In the genomic region with DNA sequence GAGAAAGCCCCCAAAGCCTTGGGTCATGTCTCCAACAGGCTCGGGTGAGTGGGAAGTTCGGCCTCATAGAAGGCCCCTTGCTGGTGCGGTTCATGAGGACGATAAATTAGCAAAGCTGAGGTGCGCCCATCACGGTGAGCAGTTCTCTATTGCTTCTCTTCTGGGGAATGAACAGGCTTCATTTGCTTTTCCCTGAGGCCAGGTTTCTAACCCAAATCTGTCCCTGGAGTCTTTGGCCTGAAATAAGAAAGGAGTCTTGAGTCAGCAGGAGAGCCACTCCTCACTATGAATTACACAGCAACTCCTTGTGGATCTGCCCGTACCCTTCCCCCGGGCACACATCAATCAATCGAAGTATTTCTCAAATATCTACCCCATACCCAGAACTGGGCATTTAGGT, we compare ENCODE assay signal across 16 cellular contexts.
DNase-seq lines count a peak whose midpoint lies in the region; TF ChIP-seq lines count a peak whose summit lies in the region.
"Had no signal": no experiment of that assay in that cellular context is flagged by ENCODE, and none has a peak within 500 bp of the region (broad histone marks: within the 10 kb centered on the region; RNA-seq: fewer than 3 reads in every experiment).

No MANE protein-coding gene starts in this region.

- H3K9me3 ChIP-seq in cardiac muscle cell (ENCODE audit: low read depth) (no peaks in the 10 kb centered on the region), hepatocyte (ENCODE audit: low read depth) (no peaks in the 10 kb centered on the region), trophoblast cell (ENCODE audit: insufficient read depth, low read depth, low read length) (no peaks in the 10 kb centered on the region), uterus (no peaks in the 10 kb centered on the region)
- H3K9me3 ChIP-seq: Caco-2 had no signal

- TF ChIP-seq POLR2A in uterus (IDR thresholded peaks at IDR 0.05) = no peak

- H3K27me3 ChIP-seq in cardiac muscle cell = no peaks in the 10 kb centered on the region
- H3K27me3 ChIP-seq in hepatocyte = no peaks in the 10 kb centered on the region
- H3K27me3 ChIP-seq in trophoblast cell (ENCODE audit: insufficient read depth, low read length) = no peaks in the 10 kb centered on the region
- H3K27me3 ChIP-seq in uterus = no peaks in the 10 kb centered on the region

- peak overlapping the region; percentile 98 for H2BK5ac ChIP-seq in trophoblast cell (ENCODE audit: low read depth, low read length, poor library complexity)

- 85% methylated on average over 9 of the region's 9 CpGs for WGBS in hepatocyte (ENCODE audit: low lambda C conversion rate, missing lambda C conversion rate)
- no CpG with 5 or more reads among the region's 9 CpGs for WGBS in trophoblast cell (ENCODE audit: extremely low coverage, insufficient coverage, insufficient read length)

- TF ChIP-seq CTCF in cardiac muscle cell (IDR thresholded peaks at IDR 0.05; ENCODE audit: low read depth, low read length) (no peak), hepatocyte (IDR thresholded peaks at IDR 0.05; ENCODE audit: poor library complexity) (no peak), uterus (IDR thresholded peaks at IDR 0.05) (no peak)

- CTCF ChIA-PET in HEK293T (lab: Yijun Ruan, JAX) = interaction anchor here (1.8 kb wide), 1 partner anchor 115 kb away, joined by 4 read pairs; no protein-coding TSS in a partner anchor

- peak overlapping the region; percentile 93 for H4K91ac ChIP-seq in trophoblast cell (ENCODE audit: low read depth, low read length)

- H4K8ac ChIP-seq in trophoblast cell (ENCODE audit: low read depth, low read length) = peak overlapping the region; percentile 87

- H3K4ac ChIP-seq in trophoblast cell (ENCODE audit: low read depth, low read length) = peak overlapping the region; percentile 87

- peak overlapping the region; percentile 16 for H4K12ac ChIP-seq in trophoblast cell (ENCODE audit: low read depth, low read length)

- no peak overlapping the region for H3K23ac ChIP-seq in trophoblast cell (ENCODE audit: low read length)

- H3K4me3 ChIP-seq in cardiac muscle cell (no peak overlapping the region), hepatocyte (no peak overlapping the region), trophoblast cell (ENCODE audit: low read depth, low read length) (no peak overlapping the region), uterus (no peak overlapping the region)
- H3K4me3 ChIP-seq: K562 had no signal

- H3K79me2 ChIP-seq in hepatocyte (no peaks in the 10 kb centered on the region), trophoblast cell (ENCODE audit: control insufficient read depth, insufficient read depth, low read length, poor library complexity) (peaks cover 5% of the 10 kb centered on the region)

- H3K4me1 ChIP-seq in cardiac muscle cell (ENCODE audit: low read depth) = peaks cover 74% of the 10 kb centered on the region
- peaks cover 44% of the 10 kb centered on the region for H3K4me1 ChIP-seq in hepatocyte (ENCODE audit: insufficient read depth)
- peaks cover 34 to 43% of the 10 kb centered on the region in 2 experiments for H3K4me1 ChIP-seq in trophoblast cell (ENCODE audit: control insufficient read depth in 1 of 2, insufficient read depth in 2 of 2, low read length in 2 of 2)
- peaks cover 21 to 22% of the 10 kb centered on the region in 2 donors for H3K4me1 ChIP-seq in uterus

- peak overlapping the region; percentile 91 for H3K18ac ChIP-seq in trophoblast cell (ENCODE audit: low read length)

- H3K4me2 ChIP-seq in hepatocyte (peak overlapping the region; percentile 61), trophoblast cell (ENCODE audit: low read length) (peak overlapping the region; percentile 49)

- H2AFZ ChIP-seq in hepatocyte (no peak overlapping the region), trophoblast cell (ENCODE audit: insufficient read depth, low read length, poor library complexity) (peak overlapping the region; percentile 10)

- peaks cover 41% of the 10 kb centered on the region for H3K79me1 ChIP-seq in trophoblast cell (ENCODE audit: low read length)

- H2BK12ac ChIP-seq in trophoblast cell (ENCODE audit: low read length) = peak overlapping the region; percentile 95

- H4K20me1 ChIP-seq in hepatocyte (ENCODE audit: insufficient read depth, poor library complexity, severe bottlenecking) = no peaks in the 10 kb centered on the region

- peak overlapping the region; percentile 90 for H2AK5ac ChIP-seq in trophoblast cell (ENCODE audit: low read length)

- H3K9ac ChIP-seq in trophoblast cell (ENCODE audit: low read length) = peak overlapping the region; percentile 24

- DNase-seq in cardiac muscle cell (ENCODE audit: low read depth in 1 of 2, low spot score in 1 of 2) (no peak), cardiac septum (ENCODE audit: low spot score) (no peak), hepatocyte (ENCODE audit: low spot score) (no peak), trophoblast cell (peak in 1 of 2 donors; percentile 58), uterus (no peak), SIG-M5 (lab: John Stamatoyannopoulos, UW) (no peak), SW480 (ENCODE audit: low spot score) (no peak), HEK293T (ENCODE audit: extremely low spot score) (no peak)
- DNase-seq: activated CD8-positive, alpha-beta memory T cell treated with anti-CD3 and anti-CD28 coated beads, Interleukin-2, amount 50 U/mL, for 4 hours; activated naive CD8-positive, alpha-beta T cell treated with anti-CD3 and anti-CD28 coated beads, Interleukin-2, amount 10 ng/mL, durations not matched to agents 7 days and 5 days; Caco-2; NCI-H1694; NCI-H82; stimulated activated CD4-positive, alpha-beta T cell treated with anti-CD3 and anti-CD28 coated beads, Interleukin-4, amount 100 ng/mL, for 24 hours had no signal

- no peaks in the 10 kb centered on the region for H3K36me3 ChIP-seq in cardiac muscle cell
- H3K36me3 ChIP-seq in hepatocyte (replicated peaks; ENCODE audit: insufficient read depth, low read depth) = no peaks in the 10 kb centered on the region
- H3K36me3 ChIP-seq in trophoblast cell (ENCODE audit: control insufficient read depth in 1 of 2, insufficient read depth in 2 of 2, low read length in 2 of 2) = no peaks in the 10 kb centered on the region
- no peaks in the 10 kb centered on the region for H3K36me3 ChIP-seq in uterus

- H3K9me2 ChIP-seq in hepatocyte (replicated peaks; ENCODE audit: insufficient read depth) = no peaks in the 10 kb centered on the region

- H2BK120ac ChIP-seq in trophoblast cell (ENCODE audit: insufficient read depth, low read length, poor library complexity) = peak overlapping the region; percentile 90

- POLR2A ChIA-PET in HEK293T (lab: Yijun Ruan, JAX) = no interaction called here

- intact Hi-C loops in cardiac septum (cut with DNase I) (no loop called here), uterus (cut with DNase I; ENCODE audit: low total_unique reads) (loop anchor here (5.0 kb wide), 1 partner anchor 94 kb away; a partner anchor contains a TSS)

- H3K27ac ChIP-seq in cardiac muscle cell = peak overlapping the region; percentile 98
- peak overlapping the region; percentile 44 for H3K27ac ChIP-seq in hepatocyte
- peak overlapping the region; percentile 99 for H3K27ac ChIP-seq in trophoblast cell (ENCODE audit: low read depth, low read length)
- peak overlapping the region; percentile 86 to 94 for H3K27ac ChIP-seq in uterus
- H3K27ac ChIP-seq: VCaP had no signal

- H3K14ac ChIP-seq in trophoblast cell (ENCODE audit: low read length) = peak overlapping the region; percentile 95

TF ChIP-seq in HEK293T, 16 proteins besides CTCF, POLR2A, EP300 and RAD21:
- TF ChIP-seq SP1 (IDR thresholded peaks at IDR 0.05) = no peak
- no peak for TF ChIP-seq LEF1 (IDR thresholded peaks at IDR 0.05; ENCODE audit: borderline replicate concordance)
- no peak for TF ChIP-seq L3MBTL2 (conservative IDR thresholded peaks at IDR 0.05)
- no peak for TF ChIP-seq BHLHE40 (IDR thresholded peaks at IDR 0.05; ENCODE audit: borderline replicate concordance)
- no peak for TF ChIP-seq TARDBP (IDR thresholded peaks at IDR 0.05)
- TF ChIP-seq NFRKB (IDR thresholded peaks at IDR 0.05) = no peak
- TF ChIP-seq ELF4 (IDR thresholded peaks at IDR 0.05) = no peak
- TF ChIP-seq HDGF (IDR thresholded peaks at IDR 0.05; ENCODE audit: borderline replicate concordance) = no peak
- no peak for TF ChIP-seq CTBP1 (IDR thresholded peaks at IDR 0.05; ENCODE audit: borderline replicate concordance)
- no peak for TF ChIP-seq ARNT (IDR thresholded peaks at IDR 0.05)
- TF ChIP-seq SUZ12 (IDR thresholded peaks at IDR 0.05) = no peak
- TF ChIP-seq ZNF384 (IDR thresholded peaks at IDR 0.05) = no peak
- TF ChIP-seq, protein P1, sequence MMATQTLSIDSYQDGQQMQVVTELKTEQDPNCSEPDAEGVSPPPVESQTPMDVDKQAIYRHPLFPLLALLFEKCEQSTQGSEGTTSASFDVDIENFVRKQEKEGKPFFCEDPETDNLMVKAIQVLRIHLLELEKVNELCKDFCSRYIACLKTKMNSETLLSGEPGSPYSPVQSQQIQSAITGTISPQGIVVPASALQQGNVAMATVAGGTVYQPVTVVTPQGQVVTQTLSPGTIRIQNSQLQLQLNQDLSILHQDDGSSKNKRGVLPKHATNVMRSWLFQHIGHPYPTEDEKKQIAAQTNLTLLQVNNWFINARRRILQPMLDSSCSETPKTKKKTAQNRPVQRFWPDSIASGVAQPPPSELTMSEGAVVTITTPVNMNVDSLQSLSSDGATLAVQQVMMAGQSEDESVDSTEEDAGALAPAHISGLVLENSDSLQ (IDR thresholded peaks at IDR 0.05) = no peak
- no peak for TF ChIP-seq FOXA1 (IDR thresholded peaks at IDR 0.05)
- no peak for TF ChIP-seq FOXM1 (IDR thresholded peaks at IDR 0.05; ENCODE audit: borderline replicate concordance)
- TF ChIP-seq FOXK2 (IDR thresholded peaks at IDR 0.05) = no peak

Comparison
In these comparisons a context has a peak if more than half of its experiments do, and no peak if none do; other contexts are left out.
1. H3K27ac ChIP-seq: peak in every context shown above with its lines; median percentile 99 in trophoblast cell; 98 in cardiac muscle cell; 90 in uterus; 44 in hepatocyte.